Comparison of ENCODE assay signal across 39 cellular contexts in the genomic region with DNA sequence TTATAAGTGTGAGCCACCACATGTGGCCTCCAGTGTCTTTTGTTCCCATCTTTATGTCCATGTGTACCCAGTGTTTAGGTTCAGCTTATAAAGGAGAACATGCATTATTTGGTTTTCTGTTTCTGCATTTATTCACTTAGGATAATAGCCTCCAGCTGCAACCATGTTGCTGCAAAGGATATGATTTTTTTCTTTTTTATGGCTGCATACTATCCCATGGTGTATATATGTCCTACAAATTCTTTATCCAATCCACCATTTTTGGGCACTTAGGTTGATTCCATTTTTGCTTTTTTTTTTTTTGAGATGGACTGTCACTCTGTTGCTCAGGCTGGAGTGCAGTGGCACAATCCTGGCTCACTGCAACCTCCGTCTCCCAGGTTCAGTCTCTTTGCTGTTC.
"Had no signal": no experiment of that assay in that cellular context is flagged by ENCODE, and none has a peak within 500 bp of the region (broad histone marks: within the 10 kb centered on the region; RNA-seq: fewer than 3 reads in every experiment).

No MANE protein-coding gene starts in this region.

- H3K27ac Mint-ChIP-seq: activated naive CD4-positive, alpha-beta T cell treated with anti-CD3 and anti-CD28 coated beads for 36 hours; activated naive CD4-positive, alpha-beta T cell treated with anti-CD3 and anti-CD28 coated beads, Interleukin-2, amount 10 ng/mL, durations not matched to agents 7 days and 5 days; activated naive CD4-positive, alpha-beta T cell treated with anti-CD3 and anti-CD28 coated beads, Interleukin-2, amount 50 U/mL, for 24 hours; activated naive CD8-positive, alpha-beta T cell; activated naive CD8-positive, alpha-beta T cell treated with anti-CD3 and anti-CD28 coated beads, Interleukin-2, amount 50 U/mL, for 24 hours; activated T-cell treated with anti-CD3 and anti-CD28 coated beads, Interleukin-2, amount 50 U/mL, for 24 hours; activated T-cell treated with anti-CD3 and anti-CD28 coated beads, Interleukin-2, amount 50 U/mL, for 72 hours; activated T-helper 1 cell treated with anti-CD3 and anti-CD28 coated beads, Interleukin-12 subunit alpha, Interleukin-12 subunit beta, Interleukin-2, Interleukin-4 antibody, amounts not matched to agents 30 ng/mL and 10 ng/mL and 1 ng/mL, durations not matched to agents 14 hours and 24 hours and 36 hours; activated T-helper 17 cell treated with anti-CD3 and anti-CD28 coated beads, Interleukin-2, amount 50 U/mL, for 72 hours; activated T-helper 2 cell treated with anti-CD3 and anti-CD28 coated beads, Interferon-gamma antibody, Interleukin-2, Interleukin-4, amounts not matched to agents 10 μg/mL and 5 μg/mL and 100 μg/mL, durations not matched to agents 14 hours and 24 hours and 36 hours; brain had no signal

- H3K4me3 ChIP-seq: adrenal gland, ascending aorta, body of pancreas, breast epithelium, cardiac muscle cell had no signal

- H3K4me1 ChIP-seq: adrenal gland, ascending aorta, body of pancreas, breast epithelium had no signal

- DNase-seq: activated effector memory CD4-positive, alpha-beta T cell treated with anti-CD3 and anti-CD28 coated beads, Interleukin-2, amount 50 U/mL, for 16 hours; activated effector memory CD4-positive, alpha-beta T cell treated with Interleukin-2 at 50 U/mL for 16 hours; activated gamma-delta T cell; activated gamma-delta T cell treated with Interleukin-2 at 50 U/mL for 16 hours; activated naive CD4-positive, alpha-beta T cell; activated naive CD4-positive, alpha-beta T cell treated with anti-CD3 and anti-CD28 coated beads for 36 hours; activated naive CD4-positive, alpha-beta T cell treated with anti-CD3 and anti-CD28 coated beads, Interleukin-2, amount 10 ng/mL, durations not matched to agents 7 days and 5 days; activated naive CD4-positive, alpha-beta T cell treated with anti-CD3 and anti-CD28 coated beads, Interleukin-2, amount 50 U/mL, for 16 hours; activated naive CD4-positive, alpha-beta T cell treated with Interleukin-2 at 50 U/mL for 16 hours; activated naive CD8-positive, alpha-beta T cell treated with anti-CD3 and anti-CD28 coated beads, Interleukin-2, amount 50 U/mL, for 24 hours; activated T-cell treated with anti-CD3 and anti-CD28 coated beads for 4 hours; activated T-cell treated with anti-CD3 and anti-CD28 coated beads, Interleukin-2, amount 50 U/mL, for 1 hour; activated T-cell treated with anti-CD3 and anti-CD28 coated beads, Interleukin-2, amount 50 U/mL, for 24 hours; activated T-cell treated with anti-CD3 and anti-CD28 coated beads, Interleukin-2, amount 50 U/mL, for 4 hours; activated T-cell treated with anti-CD3 and anti-CD28 coated beads, Interleukin-2, amount 50 U/mL, for 48 hours; activated T-cell treated with anti-CD3 and anti-CD28 coated beads, Interleukin-2, amount 50 U/mL, for 72 hours; adrenal gland; amniotic stem cell; amygdala; anterior cingulate cortex; aorta; body of pancreas; brain microvascular endothelial cell; caudate nucleus; central memory CD4-positive, alpha-beta T cell; cerebellar nuclear complex had no signal

- H3K9me3 Mint-ChIP-seq: activated naive CD4-positive, alpha-beta T cell treated with anti-CD3 and anti-CD28 coated beads for 36 hours; activated naive CD4-positive, alpha-beta T cell treated with anti-CD3 and anti-CD28 coated beads, Interleukin-2, amount 10 ng/mL, durations not matched to agents 7 days and 5 days; activated naive CD4-positive, alpha-beta T cell treated with anti-CD3 and anti-CD28 coated beads, Interleukin-2, amount 50 U/mL, for 24 hours; activated naive CD4-positive, alpha-beta T cell treated with anti-CD3 and anti-CD28 coated beads, Interleukin-2, amount 50 U/mL, for 72 hours; activated naive CD8-positive, alpha-beta T cell treated with anti-CD3 and anti-CD28 coated beads, Interleukin-2, amount 50 U/mL, for 24 hours; activated T-cell treated with anti-CD3 and anti-CD28 coated beads, Interleukin-2, amount 50 U/mL, for 24 hours; activated T-cell treated with anti-CD3 and anti-CD28 coated beads, Interleukin-2, amount 50 U/mL, for 4 hours; activated T-cell treated with anti-CD3 and anti-CD28 coated beads, Interleukin-2, amount 50 U/mL, for 72 hours; activated T-helper 1 cell treated with anti-CD3 and anti-CD28 coated beads, Interleukin-12 subunit alpha, Interleukin-12 subunit beta, Interleukin-2, Interleukin-4 antibody, amounts not matched to agents 30 ng/mL and 10 ng/mL and 1 ng/mL, durations not matched to agents 14 hours and 24 hours and 36 hours; activated T-helper 17 cell treated with anti-CD3 and anti-CD28 coated beads, Interleukin-2, amount 50 U/mL, for 72 hours; activated T-helper 2 cell treated with anti-CD3 and anti-CD28 coated beads, Interferon-gamma antibody, Interleukin-2, Interleukin-4, amounts not matched to agents 10 μg/mL and 5 μg/mL and 100 μg/mL, durations not matched to agents 14 hours and 24 hours and 36 hours; brain; central memory CD8-positive, alpha-beta T cell had no signal

- H3K27ac ChIP-seq: adrenal gland, ascending aorta, body of pancreas, brain microvascular endothelial cell, breast epithelium, cardiac muscle cell had no signal

- H3K4me3 Mint-ChIP-seq: activated naive CD4-positive, alpha-beta T cell treated with anti-CD3 and anti-CD28 coated beads for 36 hours; activated naive CD4-positive, alpha-beta T cell treated with anti-CD3 and anti-CD28 coated beads, Interleukin-2, amount 10 ng/mL, durations not matched to agents 7 days and 5 days; activated naive CD4-positive, alpha-beta T cell treated with anti-CD3 and anti-CD28 coated beads, Interleukin-2, amount 50 U/mL, for 24 hours; activated naive CD8-positive, alpha-beta T cell; activated naive CD8-positive, alpha-beta T cell treated with anti-CD3 and anti-CD28 coated beads, Interleukin-2, amount 50 U/mL, for 24 hours; activated T-cell treated with anti-CD3 and anti-CD28 coated beads, Interleukin-2, amount 50 U/mL, for 24 hours; activated T-cell treated with anti-CD3 and anti-CD28 coated beads, Interleukin-2, amount 50 U/mL, for 4 hours; activated T-cell treated with anti-CD3 and anti-CD28 coated beads, Interleukin-2, amount 50 U/mL, for 72 hours; activated T-helper 1 cell treated with anti-CD3 and anti-CD28 coated beads, Interleukin-12 subunit alpha, Interleukin-12 subunit beta, Interleukin-2, Interleukin-4 antibody, amounts not matched to agents 30 ng/mL and 10 ng/mL and 1 ng/mL, durations not matched to agents 14 hours and 24 hours and 36 hours; activated T-helper 17 cell treated with anti-CD3 and anti-CD28 coated beads, Interleukin-2, amount 50 U/mL, for 72 hours; brain; central memory CD8-positive, alpha-beta T cell had no signal

- H3K36me3 ChIP-seq: adrenal gland, brain microvascular endothelial cell, breast epithelium had no signal

- H3K27me3 ChIP-seq: adrenal gland, ascending aorta, body of pancreas, brain microvascular endothelial cell, breast epithelium, cardiac muscle cell had no signal

- ATAC-seq: activated naive CD4-positive, alpha-beta T cell treated with anti-CD3 and anti-CD28 coated beads, Interleukin-2, amount 50 U/mL, for 72 hours; activated naive CD8-positive, alpha-beta T cell treated with anti-CD3 and anti-CD28 coated beads, Interleukin-2, amount 50 U/mL, for 24 hours; activated T-cell treated with anti-CD3 and anti-CD28 coated beads, Interleukin-2, amount 50 U/mL, for 4 hours; activated T-cell treated with anti-CD3 and anti-CD28 coated beads, Interleukin-2, amount 50 U/mL, for 72 hours; activated T-helper 17 cell treated with anti-CD3 and anti-CD28 coated beads, Interleukin-2, amount 50 U/mL, for 72 hours; body of pancreas had no signal

- H3K9me3 ChIP-seq: adrenal gland, ascending aorta, body of pancreas, breast epithelium had no signal

- H3K4me1 Mint-ChIP-seq: activated naive CD4-positive, alpha-beta T cell treated with anti-CD3 and anti-CD28 coated beads, Interleukin-2, amount 10 ng/mL, durations not matched to agents 7 days and 5 days; activated naive CD4-positive, alpha-beta T cell treated with anti-CD3 and anti-CD28 coated beads, Interleukin-2, amount 50 U/mL, for 24 hours; activated naive CD8-positive, alpha-beta T cell treated with anti-CD3 and anti-CD28 coated beads, Interleukin-2, amount 50 U/mL, for 24 hours; activated T-helper 17 cell treated with anti-CD3 and anti-CD28 coated beads, Interleukin-2, amount 50 U/mL, for 72 hours; brain; central memory CD8-positive, alpha-beta T cell had no signal

- FAIRE-seq: astrocyte, bronchial epithelial cell had no signal

- H3K27me3 Mint-ChIP-seq: activated naive CD4-positive, alpha-beta T cell treated with anti-CD3 and anti-CD28 coated beads, Interleukin-2, amount 10 ng/mL, durations not matched to agents 7 days and 5 days; activated naive CD4-positive, alpha-beta T cell treated with anti-CD3 and anti-CD28 coated beads, Interleukin-2, amount 50 U/mL, for 24 hours; activated naive CD8-positive, alpha-beta T cell; activated naive CD8-positive, alpha-beta T cell treated with anti-CD3 and anti-CD28 coated beads, Interleukin-2, amount 50 U/mL, for 24 hours; activated T-cell treated with anti-CD3 and anti-CD28 coated beads, Interleukin-2, amount 50 U/mL, for 24 hours; activated T-helper 17 cell treated with anti-CD3 and anti-CD28 coated beads, Interleukin-2, amount 50 U/mL, for 72 hours; brain; central memory CD8-positive, alpha-beta T cell had no signal
